In the genomic region with DNA sequence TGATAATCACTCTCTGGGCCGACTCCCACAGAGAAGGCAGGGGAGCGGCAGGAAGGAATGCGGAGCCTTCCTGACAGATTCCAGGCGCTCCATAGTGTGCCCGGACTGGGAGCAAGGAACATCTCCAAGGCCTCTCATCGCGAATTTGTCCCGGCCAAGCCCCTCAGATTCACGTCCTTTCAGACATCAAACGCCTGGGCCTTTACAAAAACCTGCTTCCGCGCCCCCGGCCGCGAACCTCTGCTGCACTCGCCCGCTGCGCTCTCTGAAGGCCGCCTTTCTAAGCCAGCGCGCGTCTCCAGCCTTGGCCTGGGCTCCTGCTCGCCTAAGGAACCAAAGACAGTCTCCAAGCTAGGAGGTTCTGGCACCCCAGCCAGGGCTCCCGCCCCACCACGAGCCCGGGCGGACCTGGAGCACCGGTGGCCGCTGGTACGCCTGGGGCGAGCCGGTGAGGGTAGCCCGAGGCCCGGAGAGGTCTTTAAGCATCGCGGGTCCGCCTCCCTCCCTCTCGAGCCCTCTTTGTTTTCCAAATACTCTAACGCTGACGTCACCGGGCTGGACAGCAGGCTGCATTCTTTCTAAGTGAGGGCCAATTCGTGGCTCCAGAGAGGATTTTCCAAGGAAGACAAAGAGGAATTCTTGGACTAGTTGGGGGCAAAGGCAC, we compare ENCODE assay signal across 9 cellular contexts. TPM values are rescaled to one million over a fixed set of nuclear protein-coding genes. Genes with fewer than 3 reads are reported as not detected.
DNase-seq lines count a peak whose midpoint lies in the region; ATAC-seq, FAIRE-seq and TF ChIP-seq lines count a peak whose summit lies in the region.
"Had no signal": no experiment of that assay in that cellular context is flagged by ENCODE, and none has a peak within 500 bp of the region (broad histone marks: within the 10 kb centered on the region; RNA-seq: fewer than 3 reads in every experiment).

No MANE protein-coding gene starts in this region.

- no peak for ATAC-seq in activated CD8-positive, alpha-beta memory T cell treated with anti-CD3 and anti-CD28 coated beads, Interleukin-2, amount 10 ng/mL, durations not matched to agents 7 days and 5 days

- dilution Hi-C loops in endothelial cell of umbilical vein (cut with MboI; ENCODE audit: extremely low pct_ligation_motif_present, low sequenced_read_pairs) = no loop called here

- no peaks in the 10 kb centered on the region for H3K27me3 ChIP-seq in endothelial cell of umbilical vein (ENCODE audit: control insufficient read depth in 2 of 2, insufficient read depth in 2 of 2, low read length in 2 of 2)
- no peaks in the 10 kb centered on the region for H3K27me3 ChIP-seq in thyroid gland

- H3K4me1 ChIP-seq in endothelial cell of umbilical vein (ENCODE audit: control insufficient read depth, extremely low read depth, insufficient read depth, low read length) (peaks cover 54% of the 10 kb centered on the region), thyroid gland (peaks cover 50 to 63% of the 10 kb centered on the region in 2 donors)

- FAIRE-seq in RCC 7860 (lab: Jason Lieb, UNC) (no peak), endothelial cell of umbilical vein (lab: Jason Lieb, UNC) (peak; percentile 92)
- FAIRE-seq: G401.6 had no signal

- H3K4me3 ChIP-seq in endothelial cell of umbilical vein (replicated peaks in 1 of 3; ENCODE audit: insufficient read depth in 1 of 3, low read depth in 1 of 3, low read length in 3 of 3) (peak overlapping the region; percentile 65 to 93 (median 73)), thyroid gland (replicated peaks in 1 of 3) (peak overlapping the region; percentile 81 to 97 (median 86))

- peaks cover 46% of the 10 kb centered on the region for H3K79me2 ChIP-seq in endothelial cell of umbilical vein (ENCODE audit: control insufficient read depth, insufficient read depth, low read length)

- H3K36me3 ChIP-seq in endothelial cell of umbilical vein (ENCODE audit: control insufficient read depth in 2 of 2, extremely low read depth in 1 of 2, insufficient read depth in 2 of 2, low read length in 2 of 2) (peaks cover 18 to 19% of the 10 kb centered on the region in 2 experiments), thyroid gland (peaks cover 29 to 31% of the 10 kb centered on the region in 2 donors)

- H3K27me3 Mint-ChIP-seq in activated CD8-positive, alpha-beta memory T cell treated with anti-CD3 and anti-CD28 coated beads, Interleukin-2, amount 10 ng/mL, durations not matched to agents 7 days and 5 days = peaks cover 65% of the 10 kb centered on the region

- H2AFZ ChIP-seq in endothelial cell of umbilical vein (ENCODE audit: low read depth, low read length) = no peak overlapping the region

- H4K20me1 ChIP-seq in endothelial cell of umbilical vein (replicated peaks; ENCODE audit: control insufficient read depth, extremely low read depth, insufficient read depth, low read length) = no peaks in the 10 kb centered on the region

- no peak for TF ChIP-seq CTCF in endothelial cell of umbilical vein (IDR thresholded peaks at IDR 0.05; ENCODE audit: extremely low read depth in 1 of 2, insufficient read depth in 1 of 2, low read depth in 1 of 2, low read length in 2 of 2)
- TF ChIP-seq CTCF in thyroid gland (IDR thresholded peaks at IDR 0.05) = no peak

- H3K4me2 ChIP-seq in endothelial cell of umbilical vein (ENCODE audit: insufficient read depth, low read length) = peak overlapping the region; percentile 71

- H3K4me3 Mint-ChIP-seq in activated CD8-positive, alpha-beta memory T cell treated with anti-CD3 and anti-CD28 coated beads, Interleukin-2, amount 10 ng/mL, durations not matched to agents 7 days and 5 days = no peak overlapping the region

- WGBS in thyroid gland, 2 donors = 2 to 7% methylated on average over 24 to 42 of the region's 42 CpGs

- H3K9me3 ChIP-seq in endothelial cell of umbilical vein (replicated peaks; ENCODE audit: control insufficient read depth, insufficient read depth, low read length) (no peaks in the 10 kb centered on the region), thyroid gland (no peaks in the 10 kb centered on the region)

- H3K27ac ChIP-seq in endothelial cell of umbilical vein (ENCODE audit: insufficient read depth, low read depth, low read length) (peak overlapping the region; percentile 99), thyroid gland (peak overlapping the region; percentile 100)

- H3K9me3 Mint-ChIP-seq in activated CD8-positive, alpha-beta memory T cell treated with anti-CD3 and anti-CD28 coated beads, Interleukin-2, amount 10 ng/mL, durations not matched to agents 7 days and 5 days (ENCODE audit: low read depth) = no peaks in the 10 kb centered on the region

- CTCF ChIA-PET in endothelial cell of umbilical vein (lab: Charles Lee) = interaction anchor here (1.4 to 6.0 kb wide), 7 partner anchors 9 to 110 kb away, joined by 3 to 60 read pairs (median 16); no protein-coding TSS in a partner anchor
- CTCF ChIA-PET in activated CD8-positive, alpha-beta memory T cell treated with anti-CD3 and anti-CD28 coated beads, Interleukin-2, amount 10 ng/mL, durations not matched to agents 7 days and 5 days (lab: Charles Lee) = no interaction called here

- peak overlapping the region; percentile 100 for H3K9ac ChIP-seq in endothelial cell of umbilical vein (replicated peaks; ENCODE audit: extremely low read depth, insufficient read depth, low read length)

- TF ChIP-seq POLR2A in endothelial cell of umbilical vein (IDR thresholded peaks at IDR 0.05; ENCODE audit: low read depth, low read length) (peak; percentile 69), thyroid gland (IDR thresholded peaks at IDR 0.05) (peak; percentile 9 to 83)

- H3K27ac Mint-ChIP-seq in activated CD8-positive, alpha-beta memory T cell treated with anti-CD3 and anti-CD28 coated beads, Interleukin-2, amount 10 ng/mL, durations not matched to agents 7 days and 5 days = no peak overlapping the region

- no peaks in the 10 kb centered on the region for H3K9me1 ChIP-seq in endothelial cell of umbilical vein (replicated peaks; ENCODE audit: control insufficient read depth, extremely low read depth, insufficient read depth, low read length)

- H3K36me3 Mint-ChIP-seq in activated CD8-positive, alpha-beta memory T cell treated with anti-CD3 and anti-CD28 coated beads, Interleukin-2, amount 10 ng/mL, durations not matched to agents 7 days and 5 days = no peaks in the 10 kb centered on the region

- DNase-seq in SIG-M5 treated with dmso at 0.1 percent for 504 hours (lab: John Stamatoyannopoulos, UW; ENCODE audit: unreplicated experiment) (peak; percentile 17), SIG-M5 (lab: John Stamatoyannopoulos, UW) (no peak), RCC 7860 (ENCODE audit: low spot score) (peak; percentile 80), endothelial cell of umbilical vein (ENCODE audit: low read depth, low spot score) (peak; percentile 85), lung microvascular endothelial cell (ENCODE audit: low read depth in 2 of 2) (peak; percentile 87 to 92), thyroid gland (peak; percentile 93)
- no peak for DNase-seq in activated CD8-positive, alpha-beta memory T cell treated with anti-CD3 and anti-CD28 coated beads, Interleukin-2, amount 10 ng/mL, durations not matched to agents 7 days and 5 days
- DNase-seq in activated CD4-positive, alpha-beta T cell treated with anti-CD3 and anti-CD28 coated beads, Interleukin-2, amount 50 U/mL, for 1 hour = no peak

- POLR2A ChIA-PET in endothelial cell of umbilical vein (lab: Charles Lee) = interaction anchor here (1.0 to 4.0 kb wide), 11 partner anchors 9 to 112 kb away, joined by 3 to 46 read pairs (median 6); partner anchors contain the start of genes ANAPC13 and CEP63

- TSS peak; percentile 82 for BruUV-seq in endothelial cell of umbilical vein (replicated peaks; lab: Mats Ljungman, UMichigan)

- intact Hi-C loops in endothelial cell of umbilical vein (cut with micrococcal nuclease) = loop anchor here (1.0 to 5.0 kb wide), 5 partner anchors 9 to 474 kb away; no protein-coding TSS in a partner anchor
- intact Hi-C loops in thyroid gland (cut with DNase I) = no loop called here

- peaks cover 8% of the 10 kb centered on the region for H3K4me1 Mint-ChIP-seq in activated CD8-positive, alpha-beta memory T cell treated with anti-CD3 and anti-CD28 coated beads, Interleukin-2, amount 10 ng/mL, durations not matched to agents 7 days and 5 days

TF ChIP-seq in endothelial cell of umbilical vein, 7 proteins besides CTCF, POLR2A, EP300 and RAD21:
- TF ChIP-seq JUN (IDR thresholded peaks at IDR 0.05; ENCODE audit: borderline replicate concordance, insufficient read depth, insufficient read length, low read depth) (peak; percentile 78), EZH2 (IDR thresholded peaks at IDR 0.05; ENCODE audit: borderline replicate concordance, low read depth, low read length, severe bottlenecking) (no peak), FOS (IDR thresholded peaks at IDR 0.05; ENCODE audit: borderline replicate concordance, insufficient read depth, low read length) (peak; percentile 36), POLR2AphosphoS5 (IDR thresholded peaks at IDR 0.05; ENCODE audit: insufficient read depth, low read depth, low read length) (no peak), MYC (IDR thresholded peaks at IDR 0.05; ENCODE audit: low read depth, low read length) (no peak), GATA2 (IDR thresholded peaks at IDR 0.05; ENCODE audit: insufficient read depth, insufficient read length, low read depth, low read length) (no peak)
- TF ChIP-seq, protein P1, sequence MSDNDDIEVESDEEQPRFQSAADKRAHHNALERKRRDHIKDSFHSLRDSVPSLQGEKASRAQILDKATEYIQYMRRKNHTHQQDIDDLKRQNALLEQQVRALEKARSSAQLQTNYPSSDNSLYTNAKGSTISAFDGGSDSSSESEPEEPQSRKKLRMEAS (IDR thresholded peaks at IDR 0.05; ENCODE audit: insufficient read depth, insufficient read length) = no peak

RNA-seq across cellular contexts. Expression of gene AMOTL2, which starts 0.8 kb away (rescaled TPM):
- 145 and 167 TPM in 2 replicates for total RNA-seq in endothelial cell of umbilical vein
- polyA plus RNA-seq in endothelial cell of umbilical vein = 129 and 130 TPM in 2 replicates
- 123 and 135 TPM in 2 replicates for polyA plus RNA-seq in endothelial cell of umbilical vein (2011; cell fraction: cytosol; rRNA removed)
- 200 and 222 TPM in 2 replicates for polyA plus RNA-seq in endothelial cell of umbilical vein (2011; cell fraction: nucleus; rRNA removed)
- polyA plus RNA-seq in endothelial cell of umbilical vein (2012) = 67.7 and 69.8 TPM in 2 replicates
- polyA minus RNA-seq in endothelial cell of umbilical vein = 186 and 195 TPM in 2 replicates
- polyA minus RNA-seq in endothelial cell of umbilical vein (2011; cell fraction: cytosol; rRNA and poly(A)+ RNA removed) = 41.2 TPM
- 95.7 and 170 TPM in 2 replicates for polyA minus RNA-seq in endothelial cell of umbilical vein (2011; cell fraction: nucleus; rRNA and poly(A)+ RNA removed)
- total RNA-seq in lung microvascular endothelial cell = 45.8 and 98.2 TPM in 2 replicates
- 100 to 1,000 TPM in 3 of 4 donors, 10 to 100 TPM in 1; 76.0 to 149 (median 117) TPM for total RNA-seq in thyroid gland
- not detected for total RNA-seq in activated CD8-positive, alpha-beta memory T cell treated with anti-CD3 and anti-CD28 coated beads, Interleukin-2, amount 10 ng/mL, durations not matched to agents 7 days and 5 days

Comparison
In these comparisons a context has a peak if more than half of its experiments do, and no peak if none do; other contexts are left out.
1. DNase-seq: peak in SIG-M5 treated with dmso at 0.1 percent for 504 hours (single experiment), RCC 7860 (single experiment), endothelial cell of umbilical vein (single experiment), lung microvascular endothelial cell (2 of 2) and thyroid gland (2 of 2); none in SIG-M5 (single experiment), activated CD8-positive, alpha-beta memory T cell treated with anti-CD3 and anti-CD28 coated beads, Interleukin-2, amount 10 ng/mL, durations not matched to agents 7 days and 5 days (single experiment) and activated CD4-positive, alpha-beta T cell treated with anti-CD3 and anti-CD28 coated beads, Interleukin-2, amount 50 U/mL, for 1 hour (single experiment).
2. RNA of gene AMOTL2, which starts 0.8 kb away (total RNA-seq): 145 to 167 TPM in endothelial cell of umbilical vein, 76.0 to 149 TPM in thyroid gland and 45.8 to 98.2 TPM in lung microvascular endothelial cell; not detected in activated CD8-positive, alpha-beta memory T cell treated with anti-CD3 and anti-CD28 coated beads, Interleukin-2, amount 10 ng/mL, durations not matched to agents 7 days and 5 days; every median in the first group is over 10 times any median in the second.